In the genomic region with DNA sequence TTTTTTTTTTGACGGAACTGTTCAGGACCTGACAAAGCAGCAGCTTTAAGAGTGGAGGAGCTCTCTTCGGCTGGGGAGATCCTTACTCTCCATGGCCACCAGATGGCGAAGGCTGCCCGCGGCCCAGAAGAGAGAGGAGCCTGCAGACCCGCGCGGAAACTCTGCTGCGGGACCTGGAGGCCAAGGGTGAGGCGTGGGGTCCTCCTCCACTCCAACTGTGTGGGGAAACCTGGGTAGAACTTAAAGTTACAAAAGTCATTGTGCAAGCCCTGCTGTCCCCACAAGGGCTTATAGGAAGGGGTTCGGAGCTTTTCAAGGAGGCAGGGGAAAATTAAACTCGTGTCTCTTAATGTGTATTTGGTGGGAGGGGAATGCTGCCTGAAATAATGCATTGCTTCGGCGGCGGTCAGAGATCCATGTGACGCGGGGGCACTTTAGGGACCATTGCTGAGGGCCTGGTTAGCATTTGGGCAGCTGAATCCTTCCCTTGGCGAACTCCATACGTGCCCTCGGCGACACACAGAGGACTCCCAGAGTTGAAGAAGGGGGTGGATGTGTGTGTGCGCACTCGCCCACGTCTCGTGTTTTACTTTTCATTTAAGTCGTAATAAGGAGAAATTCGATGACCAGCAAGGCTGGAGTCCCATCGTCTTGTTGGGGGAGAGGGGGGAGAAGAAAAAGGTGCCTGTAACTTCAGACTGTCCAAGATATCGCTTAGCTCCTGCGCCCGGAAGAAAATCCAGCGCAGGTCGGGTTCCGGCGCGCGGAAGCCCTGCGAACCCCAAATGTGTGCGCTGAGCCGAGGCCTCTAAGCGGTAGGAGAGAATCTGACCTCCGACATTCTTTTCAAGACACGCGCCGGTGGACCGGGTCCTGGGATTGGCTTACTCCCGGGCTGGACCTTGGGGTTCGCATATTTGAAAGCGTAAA, we compare ENCODE assay signal across 8 cellular contexts. TPM values are rescaled to one million over a fixed set of nuclear protein-coding genes. Genes with fewer than 3 reads are reported as not detected.
A peak's percentile ranks its signal among the peaks of the same experiment; 100 is the strongest.
DNase-seq lines count a peak whose midpoint lies in the region; ATAC-seq and TF ChIP-seq lines count a peak whose summit lies in the region.

No MANE protein-coding gene starts in this region.

- TF ChIP-seq CTCF in LNCaP clone FGC (IDR thresholded peaks at IDR 0.05; ENCODE audit: control insufficient read depth, extremely low read depth, insufficient read depth) (peak; percentile 86), left ventricle myocardium inferior (IDR thresholded peaks at IDR 0.05; ENCODE audit: borderline replicate concordance) (peak; percentile 85), psoas muscle (IDR thresholded peaks at IDR 0.05) (peak; percentile 76), vagina (IDR thresholded peaks at IDR 0.05) (peak; percentile 51 to 64 (median 60))

- H3K36me3 ChIP-seq in H7 (replicated peaks; ENCODE audit: control insufficient read depth, insufficient read depth, low read length) (no peaks in the 10 kb centered on the region), left ventricle myocardium inferior (no peaks in the 10 kb centered on the region), psoas muscle (ENCODE audit: insufficient read depth in 1 of 2, low read depth in 1 of 2) (no peaks in the 10 kb centered on the region), vagina (no peaks in the 10 kb centered on the region)

- ATAC-seq in psoas muscle = peak; percentile 89 to 95 (median 94)

- intact Hi-C loops in left ventricle myocardium inferior (cut with micrococcal nuclease) = loop anchor here (5.0 kb wide), 1 partner anchor 620 kb away; no protein-coding TSS in a partner anchor
- intact Hi-C loops in psoas muscle (cut with DNase I) = loop anchor here (2.0 to 10.0 kb wide), 4 partner anchors 572 to 616 kb away; no protein-coding TSS in a partner anchor
- intact Hi-C loops in vagina (cut with DNase I) = no loop called here

- peaks cover 37% of the 10 kb centered on the region for H3K4me1 ChIP-seq in left ventricle myocardium inferior
- peaks cover 19% of the 10 kb centered on the region for H3K4me1 ChIP-seq in psoas muscle
- peaks cover 37% of the 10 kb centered on the region for H3K4me1 ChIP-seq in vagina

- H3K4me3 ChIP-seq in H7 (ENCODE audit: insufficient read depth, low read depth, low read length) = peak overlapping the region; percentile 41
- peak overlapping the region; percentile 35 for H3K4me3 ChIP-seq in LNCaP clone FGC (ENCODE audit: low read depth, low read length)
- H3K4me3 ChIP-seq in left ventricle myocardium inferior = peak overlapping the region; percentile 75
- peak overlapping the region; percentile 73 for H3K4me3 ChIP-seq in psoas muscle
- peak overlapping the region; percentile 53 to 62 for H3K4me3 ChIP-seq in vagina

- H3K27ac ChIP-seq in left ventricle myocardium inferior (replicated peaks) (no peak overlapping the region), psoas muscle (no peak overlapping the region), vagina (peak overlapping the region; percentile 40)

- WGBS in psoas muscle, 3 donors = 0 to 1% (median 1%) methylated on average over 49 of the region's 49 CpGs

- peaks cover 58% of the 10 kb centered on the region for H3K27me3 ChIP-seq in H7 (ENCODE audit: control insufficient read depth, insufficient read depth, low read length)
- peaks cover 86% of the 10 kb centered on the region for H3K27me3 ChIP-seq in left ventricle myocardium inferior (ENCODE audit: low read depth)
- peaks cover 0 to 76% (median 26%) of the 10 kb centered on the region in 3 donors for H3K27me3 ChIP-seq in psoas muscle (ENCODE audit: insufficient read depth in 3 of 3, low read length in 2 of 3)
- H3K27me3 ChIP-seq in vagina = peaks cover 9% of the 10 kb centered on the region

- DNase-seq in GM04504 (ENCODE audit: low read depth) (peak; percentile 57), H7 (peak; percentile 88), LNCaP clone FGC (ENCODE audit: low read depth) (peak; percentile 34), SW480 (ENCODE audit: low spot score) (peak; percentile 84), amniotic epithelial cell (ENCODE audit: low read depth) (peak; percentile 67), left ventricle myocardium inferior (peak; percentile 67), psoas muscle (peak; percentile 70 to 83), vagina (ENCODE audit: extremely low spot score in 2 of 2) (peak in 1 of 2 donors; percentile 87)

- H3K9me3 ChIP-seq in left ventricle myocardium inferior (replicated peaks) = no peaks in the 10 kb centered on the region
- no peaks in the 10 kb centered on the region for H3K9me3 ChIP-seq in psoas muscle
- H3K9me3 ChIP-seq in vagina = no peaks in the 10 kb centered on the region

- no peak for TF ChIP-seq POLR2A in vagina (IDR thresholded peaks at IDR 0.05)

RNA-seq across cellular contexts. Expression of a gene that starts 9.7 kb away (rescaled TPM):
- 24.0 and 54.9 TPM in 2 replicates for total RNA-seq in H7 (2014; rRNA removed; shearing (Covaris generic))
- total RNA-seq in left ventricle myocardium inferior (0.14 TPM), psoas muscle (under 1 TPM in 3 of 4 donors, not detected in 1; 0.07 to 0.15 (median 0.09) TPM), vagina (0.49 TPM)
- polyA plus RNA-seq in psoas muscle = under 1 TPM in 2 of 3 donors, not detected in 1; 0.01 to 0.03 TPM

Comparison
In these comparisons a context has a peak if more than half of its experiments do, and no peak if none do; other contexts are left out.
1. RNA of a gene that starts 9.7 kb away (total RNA-seq): 24.0 to 54.9 TPM in H7; 0.49 TPM in vagina (single experiment), 0.14 TPM in left ventricle myocardium inferior (single experiment) and 0.07 to 0.15 TPM in psoas muscle; every median in the first group is over 10 times any median in the second.
2. Peak in every context shown above with its lines, with median percentiles within 50 percentile points of each other: H3K4me3 ChIP-seq and CTCF ChIP-seq.